ENCODE assay signal across 20 cellular contexts in genomic region chr11:19646308-19646707, GRCh38.
"Had no signal": no experiment of that assay in that cellular context is flagged by ENCODE, and none has a peak within 500 bp of the region (broad histone marks: within the 10 kb centered on the region; RNA-seq: fewer than 3 reads in every experiment).

No MANE protein-coding gene starts in this region.

- H3K27ac ChIP-seq: body of pancreas, coronary artery, gastroesophageal sphincter had no signal

- H3K4me3 ChIP-seq: body of pancreas, coronary artery, gastroesophageal sphincter had no signal

- H3K27me3 ChIP-seq: body of pancreas, gastroesophageal sphincter had no signal

- H3K9me3 ChIP-seq: body of pancreas, gastroesophageal sphincter had no signal

- H3K4me1 ChIP-seq: body of pancreas had no signal

- DNase-seq: activated B cell treated with CpG ODN at 0.5 μM for 24 hours; activated CD4-positive, alpha-beta T cell treated with anti-CD3 and anti-CD28 coated beads for 48 hours; activated CD8-positive, alpha-beta memory T cell treated with anti-CD3 and anti-CD28 coated beads, Interleukin-2, amount 50 U/mL, for 4 hours; activated CD8-positive, alpha-beta T cell treated with anti-CD3 and anti-CD28 coated beads for 36 hours; activated effector memory CD4-positive, alpha-beta T cell treated with anti-CD3 and anti-CD28 coated beads, Interleukin-2, amount 50 U/mL, for 16 hours; activated T-cell treated with anti-CD3 and anti-CD28 coated beads, Interleukin-2, amount 50 U/mL, for 48 hours; central memory CD4-positive, alpha-beta T cell; islet precursor cell; nucleus accumbens; posterior cingulate gyrus; right cardiac atrium; small intestine; stimulated activated CD4-positive, alpha-beta T cell treated with anti-CD3 and anti-CD28 coated beads, Interleukin-4, amount 100 ng/mL, for 24 hours; stimulated activated naive CD4-positive, alpha-beta T cell; substantia nigra; T-helper 17 cell; trophoblast cell had no signal

- ATAC-seq: activated CD8-positive, alpha-beta T cell treated with anti-CD3 and anti-CD28 coated beads for 36 hours; body of pancreas; gastroesophageal sphincter; T-helper 17 cell had no signal

- H3K36me3 ChIP-seq: gastroesophageal sphincter had no signal
